Comparison of ENCODE assay signal across 15 cellular contexts in genomic region chr15:92005154-92005553, GRCh38.
DNase-seq lines count a peak whose midpoint lies in the region; ATAC-seq and TF ChIP-seq lines count a peak whose summit lies in the region.
"Had no signal": no experiment of that assay in that cellular context is flagged by ENCODE, and none has a peak within 500 bp of the region (broad histone marks: within the 10 kb centered on the region; RNA-seq: fewer than 3 reads in every experiment).

No MANE protein-coding gene starts in this region.

- H3K36me3 ChIP-seq in OCI-LY7 (ENCODE audit: insufficient read depth, low read length) (no peaks in the 10 kb centered on the region), osteoblast (ENCODE audit: insufficient read depth, low read length) (no peaks in the 10 kb centered on the region)

- H3K9me3 ChIP-seq in OCI-LY7 (ENCODE audit: low read length) (no peaks in the 10 kb centered on the region), osteoblast (ENCODE audit: low read depth, low read length) (no peaks in the 10 kb centered on the region)
- H3K9me3 ChIP-seq: Caco-2 had no signal

- H3K4me1 ChIP-seq in OCI-LY7 (ENCODE audit: insufficient read depth, low read length, poor library complexity, severe bottlenecking): peaks cover 44% of the 10 kb centered on the region
- H3K4me1 ChIP-seq in osteoblast (ENCODE audit: insufficient read depth, low read length): no peaks in the 10 kb centered on the region
- H3K4me1 ChIP-seq: Caco-2 had no signal

- TF ChIP-seq CTCF in OCI-LY7 (conservative IDR thresholded peaks at IDR 0.05; ENCODE audit: low read length) (no peak), natural killer cell (IDR thresholded peaks at IDR 0.05) (no peak), GM10248 (IDR thresholded peaks at IDR 0.05; ENCODE audit: control extremely low read depth, extremely low read depth, low read depth, missing control alignments) (no peak), osteoblast (IDR thresholded peaks at IDR 0.05; ENCODE audit: extremely low read depth, low read depth, low read length) (no peak)

- intact Hi-C loops in OCI-LY7 (cut with micrococcal nuclease; ENCODE audit: unreplicated experiment): no loop called here
- intact Hi-C loops in natural killer cell (cut with micrococcal nuclease): no loop called here

- H3K4me1 Mint-ChIP-seq in natural killer cell: peaks cover 71 to 77% of the 10 kb centered on the region in 2 donors

- no peaks in the 10 kb centered on the region for H3K9me3 Mint-ChIP-seq in natural killer cell
- H3K9me3 Mint-ChIP-seq: activated naive CD8-positive, alpha-beta T cell treated with anti-CD3 and anti-CD28 coated beads, Interleukin-2, amount 50 U/mL, for 24 hours; activated T-cell treated with anti-CD3 and anti-CD28 coated beads, Interleukin-2, amount 50 U/mL, for 72 hours had no signal

- H3K27ac ChIP-seq in OCI-LY7 (ENCODE audit: low read depth, low read length, poor library complexity, severe bottlenecking) (peak overlapping the region; percentile 58), osteoblast (ENCODE audit: low read depth, low read length) (no peak overlapping the region)

- H3K4me2 ChIP-seq in OCI-LY7 (ENCODE audit: low read length) (peak overlapping the region; percentile 61), osteoblast (ENCODE audit: insufficient read depth, low read length) (no peak overlapping the region)

- H3K9me2 ChIP-seq in OCI-LY7 (ENCODE audit: insufficient read depth, low read length): no peaks in the 10 kb centered on the region

- H3K4me3 Mint-ChIP-seq in natural killer cell: peak overlapping the region; percentile 4
- H3K4me3 Mint-ChIP-seq: activated CD8-positive, alpha-beta T cell treated with anti-CD3 and anti-CD28 coated beads, Interleukin-2, amount 10 ng/mL, durations not matched to agents 7 days and 5 days; activated naive CD8-positive, alpha-beta T cell treated with anti-CD3 and anti-CD28 coated beads, Interleukin-2, amount 50 U/mL, for 24 hours; activated T-cell treated with anti-CD3 and anti-CD28 coated beads, Interleukin-2, amount 50 U/mL, for 72 hours; neural crest cell had no signal

- H3K36me3 Mint-ChIP-seq in natural killer cell: no peaks in the 10 kb centered on the region

- H2AFZ ChIP-seq in OCI-LY7 (ENCODE audit: low read length) (no peak overlapping the region), osteoblast (ENCODE audit: low read length) (no peak overlapping the region)

- 0 out of 2 replicates have a peak, but pooled peaks cover 11% of the 10 kb centered on the region for H3K79me2 ChIP-seq in OCI-LY7 (ENCODE audit: insufficient read depth, low read depth, low read length)
- no peaks in the 10 kb centered on the region for H3K79me2 ChIP-seq in osteoblast (ENCODE audit: insufficient read depth, low read length)

- no peaks in the 10 kb centered on the region for H3K27me3 ChIP-seq in osteoblast (ENCODE audit: insufficient read depth, low read length)

- POLR2A ChIA-PET in OCI-LY7 (lab: Charles Lee): interaction anchor here (0.6 to 1.4 kb wide), 5 partner anchors 8 to 803 kb away, joined by 3 to 6 read pairs (median 3); no protein-coding TSS in a partner anchor
- POLR2A ChIA-PET in GM10248 (lab: Yijun Ruan, JAX): no interaction called here

- no TSS peak for BruUV-seq in OCI-LY7 (replicated peaks; lab: Mats Ljungman, UMichigan)

- H3K27ac Mint-ChIP-seq in natural killer cell: peak overlapping the region in 1 of 2 donors; percentile 70
- H3K27ac Mint-ChIP-seq: activated CD8-positive, alpha-beta T cell treated with anti-CD3 and anti-CD28 coated beads, Interleukin-2, amount 10 ng/mL, durations not matched to agents 7 days and 5 days; activated naive CD8-positive, alpha-beta T cell treated with anti-CD3 and anti-CD28 coated beads, Interleukin-2, amount 50 U/mL, for 24 hours; activated T-cell treated with anti-CD3 and anti-CD28 coated beads, Interleukin-2, amount 50 U/mL, for 72 hours had no signal

- peaks cover 17% of the 10 kb centered on the region for H4K20me1 ChIP-seq in OCI-LY7 (ENCODE audit: insufficient read depth, low read length)
- no peaks in the 10 kb centered on the region for H4K20me1 ChIP-seq in osteoblast (ENCODE audit: insufficient read depth, low read length)

- no peaks in the 10 kb centered on the region for H3K27me3 Mint-ChIP-seq in natural killer cell (ENCODE audit: low read depth in 2 of 2)
- H3K27me3 Mint-ChIP-seq: activated naive CD8-positive, alpha-beta T cell treated with anti-CD3 and anti-CD28 coated beads, Interleukin-2, amount 50 U/mL, for 24 hours had no signal

- CTCF ChIA-PET in OCI-LY7 (lab: Charles Lee; ENCODE audit: unreplicated experiment): no interaction called here
- CTCF ChIA-PET in GM10248 (lab: Yijun Ruan, JAX): no interaction called here

- DNase-seq in NCI-H2171 treated with DMSO at 0.1 percent for 48 hours (lab: John Stamatoyannopoulos, UW): peak; percentile 54
- no peak for DNase-seq in NCI-H2171 (lab: John Stamatoyannopoulos, UW)
- peak; percentile 61 for DNase-seq in NCI-H146 (lab: John Stamatoyannopoulos, UW)
- peak; percentile 81 for DNase-seq in OCI-LY7 (ENCODE audit: low spot score)
- no peak for DNase-seq in natural killer cell
- DNase-seq in GM10248 (ENCODE audit: extremely low spot score): no peak
- DNase-seq in osteoblast (ENCODE audit: insufficient read length, low spot score, missing footprints): no peak
- DNase-seq: activated CD8-positive, alpha-beta T cell treated with anti-CD3 and anti-CD28 coated beads, Interleukin-2, amount 10 ng/mL, durations not matched to agents 7 days and 5 days; activated naive CD8-positive, alpha-beta T cell treated with anti-CD3 and anti-CD28 coated beads, Interleukin-2, amount 50 U/mL, for 24 hours; activated T-cell treated with anti-CD3 and anti-CD28 coated beads, Interleukin-2, amount 50 U/mL, for 72 hours; Caco-2; islet precursor cell; mammary epithelial cell had no signal

- ATAC-seq in natural killer cell (peak; percentile 60 to 84 (median 67)), HG03108 (IDR thresholded peaks at IDR 0.05; ENCODE audit: unreplicated experiment) (no peak)
- ATAC-seq: activated CD8-positive, alpha-beta T cell treated with anti-CD3 and anti-CD28 coated beads, Interleukin-2, amount 10 ng/mL, durations not matched to agents 7 days and 5 days; activated naive CD8-positive, alpha-beta T cell treated with anti-CD3 and anti-CD28 coated beads, Interleukin-2, amount 50 U/mL, for 24 hours had no signal

- H3K4me3 ChIP-seq in OCI-LY7 (ENCODE audit: low read depth, low read length, poor library complexity, severe bottlenecking): peak overlapping the region; percentile 18
- H3K4me3 ChIP-seq in osteoblast (ENCODE audit: insufficient read depth, low read length): no peak overlapping the region

Comparison
In these comparisons a context has a peak if more than half of its experiments do, and no peak if none do; other contexts are left out.
1. DNase-seq: peak in NCI-H2171 treated with DMSO at 0.1 percent for 48 hours (single experiment), NCI-H146 (single experiment) and OCI-LY7 (single experiment); none in NCI-H2171 (single experiment), natural killer cell (single experiment), GM10248 (single experiment) and osteoblast (single experiment).